In the genomic region with DNA sequence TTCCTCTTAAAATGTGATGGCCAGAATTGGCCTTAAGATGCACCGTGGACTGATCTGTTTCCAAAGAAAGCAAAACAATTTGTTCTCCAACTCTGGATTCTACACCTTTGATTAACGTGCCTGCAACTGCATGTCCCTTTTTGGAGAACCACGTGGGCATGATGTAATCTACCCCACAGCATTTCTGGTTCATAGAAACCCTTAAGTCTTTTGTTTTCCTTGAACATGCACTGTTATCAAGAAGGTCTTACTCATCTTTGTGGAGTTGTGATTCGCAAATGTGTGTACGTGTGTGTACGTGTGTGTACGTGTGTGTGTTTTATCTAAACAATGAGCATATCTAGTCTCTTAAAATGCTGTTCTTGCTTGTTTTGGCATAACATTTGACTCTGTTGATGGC, we compare ENCODE assay signal across 1 cellular context.
A peak's percentile ranks its signal among the peaks of the same experiment; 100 is the strongest.
TF ChIP-seq lines count a peak whose summit lies in the region.

No MANE protein-coding gene starts in this region.

TF ChIP-seq in K562, 482 proteins besides CTCF, POLR2A, EP300 and RAD21 (continued from another document and continues in another):
- TF ChIP-seq, protein P1, sequence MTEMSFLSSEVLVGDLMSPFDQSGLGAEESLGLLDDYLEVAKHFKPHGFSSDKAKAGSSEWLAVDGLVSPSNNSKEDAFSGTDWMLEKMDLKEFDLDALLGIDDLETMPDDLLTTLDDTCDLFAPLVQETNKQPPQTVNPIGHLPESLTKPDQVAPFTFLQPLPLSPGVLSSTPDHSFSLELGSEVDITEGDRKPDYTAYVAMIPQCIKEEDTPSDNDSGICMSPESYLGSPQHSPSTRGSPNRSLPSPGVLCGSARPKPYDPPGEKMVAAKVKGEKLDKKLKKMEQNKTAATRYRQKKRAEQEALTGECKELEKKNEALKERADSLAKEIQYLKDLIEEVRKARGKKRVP (CRISPR knock-in tag; IDR thresholded peaks at IDR 0.05), result 0 out of 2 replicates have a peak, but pooled peaks have one; percentile 27
- TF ChIP-seq PRPF4 (IDR thresholded peaks at IDR 0.05; ENCODE audit: insufficient read depth, low read depth, low read length, poor library complexity, severe bottlenecking) (no peak), MAFK (IDR thresholded peaks at IDR 0.05; ENCODE audit: low read length) (no peak), FUS (optimal IDR thresholded peaks at IDR 0.05; ENCODE audit: low read depth, low read length) (no peak), JUNB (CRISPR knock-in tag; conservative IDR thresholded peaks at IDR 0.05) (0 out of 2 replicates have a peak, but pooled peaks have one; percentile 13), ZNF3 (CRISPR knock-in tag; IDR thresholded peaks at IDR 0.05) (no peak), ZNF766 (CRISPR knock-in tag; conservative IDR thresholded peaks at IDR 0.05) (0 out of 2 replicates have a peak, but pooled peaks have one; percentile 47), HDAC6 (IDR thresholded peaks at IDR 0.05; ENCODE audit: low read depth, low read length) (no peak), KAT2B (IDR thresholded peaks at IDR 0.05; ENCODE audit: low read depth, low read length) (no peak), NCOR1 (IDR thresholded peaks at IDR 0.05) (no peak), PHB2 (IDR thresholded peaks at IDR 0.05; ENCODE audit: low read depth) (no peak), ARHGAP35 (IDR thresholded peaks at IDR 0.05; ENCODE audit: partially characterized antibody) (no peak), NFIX (CRISPR knock-in tag; IDR thresholded peaks at IDR 0.05; ENCODE audit: low read depth) (no peak), PCBP2 (IDR thresholded peaks at IDR 0.05; ENCODE audit: low read depth, low read length, poor library complexity, severe bottlenecking) (no peak), PCBP1 (IDR thresholded peaks at IDR 0.05; ENCODE audit: low read depth, low read length, poor library complexity, severe bottlenecking) (no peak), SIRT6 (IDR thresholded peaks at IDR 0.05; ENCODE audit: low read depth, low read length) (no peak), BACH1 (tag; IDR thresholded peaks at IDR 0.05) (no peak), RAD51 (IDR thresholded peaks at IDR 0.05; ENCODE audit: borderline replicate concordance, low read depth) (0 out of 2 replicates have a peak, but pooled peaks have one; percentile 21), ATF1 (CRISPR knock-in tag; IDR thresholded peaks at IDR 0.05) (no peak), ATF1 (tag; IDR thresholded peaks at IDR 0.05) (no peak), CEBPG (CRISPR knock-in tag; IDR thresholded peaks at IDR 0.05) (no peak), CEBPG (tag; conservative IDR thresholded peaks at IDR 0.05 in 1 of 2, IDR thresholded peaks at IDR 0.05 in 1 of 2) (peak in 1 of 2 experiments; percentile 71; a peak in 2 of 4 replicates), EZH2 (IDR thresholded peaks at IDR 0.05; ENCODE audit: borderline replicate concordance, low read depth, low read length) (no peak), ZNF384 (IDR thresholded peaks at IDR 0.05; ENCODE audit: low read depth, low read length) (no peak), SRF (CRISPR knock-in tag; IDR thresholded peaks at IDR 0.05) (no peak), ZNF263 (CRISPR knock-in tag; IDR thresholded peaks at IDR 0.05; ENCODE audit: borderline replicate concordance) (no peak), TEAD1 (CRISPR knock-in tag; IDR thresholded peaks at IDR 0.05) (no peak), SMARCE1 (IDR thresholded peaks at IDR 0.05) (no peak)
- TF ChIP-seq, protein P2, sequence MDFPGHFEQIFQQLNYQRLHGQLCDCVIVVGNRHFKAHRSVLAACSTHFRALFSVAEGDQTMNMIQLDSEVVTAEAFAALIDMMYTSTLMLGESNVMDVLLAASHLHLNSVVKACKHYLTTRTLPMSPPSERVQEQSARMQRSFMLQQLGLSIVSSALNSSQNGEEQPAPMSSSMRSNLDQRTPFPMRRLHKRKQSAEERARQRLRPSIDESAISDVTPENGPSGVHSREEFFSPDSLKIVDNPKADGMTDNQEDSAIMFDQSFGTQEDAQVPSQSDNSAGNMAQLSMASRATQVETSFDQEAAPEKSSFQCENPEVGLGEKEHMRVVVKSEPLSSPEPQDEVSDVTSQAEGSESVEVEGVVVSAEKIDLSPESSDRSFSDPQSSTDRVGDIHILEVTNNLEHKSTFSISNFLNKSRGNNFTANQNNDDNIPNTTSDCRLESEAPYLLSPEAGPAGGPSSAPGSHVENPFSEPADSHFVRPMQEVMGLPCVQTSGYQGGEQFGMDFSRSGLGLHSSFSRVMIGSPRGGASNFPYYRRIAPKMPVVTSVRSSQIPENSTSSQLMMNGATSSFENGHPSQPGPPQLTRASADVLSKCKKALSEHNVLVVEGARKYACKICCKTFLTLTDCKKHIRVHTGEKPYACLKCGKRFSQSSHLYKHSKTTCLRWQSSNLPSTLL (IDR thresholded peaks at IDR 0.05), result no peak
- TF ChIP-seq, protein P3, sequence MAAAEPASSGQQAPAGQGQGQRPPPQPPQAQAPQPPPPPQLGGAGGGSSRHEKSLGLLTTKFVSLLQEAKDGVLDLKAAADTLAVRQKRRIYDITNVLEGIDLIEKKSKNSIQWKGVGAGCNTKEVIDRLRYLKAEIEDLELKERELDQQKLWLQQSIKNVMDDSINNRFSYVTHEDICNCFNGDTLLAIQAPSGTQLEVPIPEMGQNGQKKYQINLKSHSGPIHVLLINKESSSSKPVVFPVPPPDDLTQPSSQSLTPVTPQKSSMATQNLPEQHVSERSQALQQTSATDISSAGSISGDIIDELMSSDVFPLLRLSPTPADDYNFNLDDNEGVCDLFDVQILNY (CRISPR knock-in tag; IDR thresholded peaks at IDR 0.05), result no peak
- TF ChIP-seq, protein P4, sequence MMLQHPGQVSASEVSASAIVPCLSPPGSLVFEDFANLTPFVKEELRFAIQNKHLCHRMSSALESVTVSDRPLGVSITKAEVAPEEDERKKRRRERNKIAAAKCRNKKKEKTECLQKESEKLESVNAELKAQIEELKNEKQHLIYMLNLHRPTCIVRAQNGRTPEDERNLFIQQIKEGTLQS (IDR thresholded peaks at IDR 0.05), result peak; percentile 42; the same call in 1 of the 2 replicates
- TF ChIP-seq, protein P4 (CRISPR knock-in tag; conservative IDR thresholded peaks at IDR 0.05), result no peak
- TF ChIP-seq, protein P5, sequence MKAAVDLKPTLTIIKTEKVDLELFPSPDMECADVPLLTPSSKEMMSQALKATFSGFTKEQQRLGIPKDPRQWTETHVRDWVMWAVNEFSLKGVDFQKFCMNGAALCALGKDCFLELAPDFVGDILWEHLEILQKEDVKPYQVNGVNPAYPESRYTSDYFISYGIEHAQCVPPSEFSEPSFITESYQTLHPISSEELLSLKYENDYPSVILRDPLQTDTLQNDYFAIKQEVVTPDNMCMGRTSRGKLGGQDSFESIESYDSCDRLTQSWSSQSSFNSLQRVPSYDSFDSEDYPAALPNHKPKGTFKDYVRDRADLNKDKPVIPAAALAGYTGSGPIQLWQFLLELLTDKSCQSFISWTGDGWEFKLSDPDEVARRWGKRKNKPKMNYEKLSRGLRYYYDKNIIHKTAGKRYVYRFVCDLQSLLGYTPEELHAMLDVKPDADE (conservative IDR thresholded peaks at IDR 0.05; ENCODE audit: control insufficient read depth, low read depth, low read length), result no peak
- TF ChIP-seq, protein P6, sequence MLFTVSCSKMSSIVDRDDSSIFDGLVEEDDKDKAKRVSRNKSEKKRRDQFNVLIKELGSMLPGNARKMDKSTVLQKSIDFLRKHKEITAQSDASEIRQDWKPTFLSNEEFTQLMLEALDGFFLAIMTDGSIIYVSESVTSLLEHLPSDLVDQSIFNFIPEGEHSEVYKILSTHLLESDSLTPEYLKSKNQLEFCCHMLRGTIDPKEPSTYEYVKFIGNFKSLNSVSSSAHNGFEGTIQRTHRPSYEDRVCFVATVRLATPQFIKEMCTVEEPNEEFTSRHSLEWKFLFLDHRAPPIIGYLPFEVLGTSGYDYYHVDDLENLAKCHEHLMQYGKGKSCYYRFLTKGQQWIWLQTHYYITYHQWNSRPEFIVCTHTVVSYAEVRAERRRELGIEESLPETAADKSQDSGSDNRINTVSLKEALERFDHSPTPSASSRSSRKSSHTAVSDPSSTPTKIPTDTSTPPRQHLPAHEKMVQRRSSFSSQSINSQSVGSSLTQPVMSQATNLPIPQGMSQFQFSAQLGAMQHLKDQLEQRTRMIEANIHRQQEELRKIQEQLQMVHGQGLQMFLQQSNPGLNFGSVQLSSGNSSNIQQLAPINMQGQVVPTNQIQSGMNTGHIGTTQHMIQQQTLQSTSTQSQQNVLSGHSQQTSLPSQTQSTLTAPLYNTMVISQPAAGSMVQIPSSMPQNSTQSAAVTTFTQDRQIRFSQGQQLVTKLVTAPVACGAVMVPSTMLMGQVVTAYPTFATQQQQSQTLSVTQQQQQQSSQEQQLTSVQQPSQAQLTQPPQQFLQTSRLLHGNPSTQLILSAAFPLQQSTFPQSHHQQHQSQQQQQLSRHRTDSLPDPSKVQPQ (CRISPR knock-in tag; IDR thresholded peaks at IDR 0.05; ENCODE audit: borderline replicate concordance), result no peak
- TF ChIP-seq, protein P7, sequence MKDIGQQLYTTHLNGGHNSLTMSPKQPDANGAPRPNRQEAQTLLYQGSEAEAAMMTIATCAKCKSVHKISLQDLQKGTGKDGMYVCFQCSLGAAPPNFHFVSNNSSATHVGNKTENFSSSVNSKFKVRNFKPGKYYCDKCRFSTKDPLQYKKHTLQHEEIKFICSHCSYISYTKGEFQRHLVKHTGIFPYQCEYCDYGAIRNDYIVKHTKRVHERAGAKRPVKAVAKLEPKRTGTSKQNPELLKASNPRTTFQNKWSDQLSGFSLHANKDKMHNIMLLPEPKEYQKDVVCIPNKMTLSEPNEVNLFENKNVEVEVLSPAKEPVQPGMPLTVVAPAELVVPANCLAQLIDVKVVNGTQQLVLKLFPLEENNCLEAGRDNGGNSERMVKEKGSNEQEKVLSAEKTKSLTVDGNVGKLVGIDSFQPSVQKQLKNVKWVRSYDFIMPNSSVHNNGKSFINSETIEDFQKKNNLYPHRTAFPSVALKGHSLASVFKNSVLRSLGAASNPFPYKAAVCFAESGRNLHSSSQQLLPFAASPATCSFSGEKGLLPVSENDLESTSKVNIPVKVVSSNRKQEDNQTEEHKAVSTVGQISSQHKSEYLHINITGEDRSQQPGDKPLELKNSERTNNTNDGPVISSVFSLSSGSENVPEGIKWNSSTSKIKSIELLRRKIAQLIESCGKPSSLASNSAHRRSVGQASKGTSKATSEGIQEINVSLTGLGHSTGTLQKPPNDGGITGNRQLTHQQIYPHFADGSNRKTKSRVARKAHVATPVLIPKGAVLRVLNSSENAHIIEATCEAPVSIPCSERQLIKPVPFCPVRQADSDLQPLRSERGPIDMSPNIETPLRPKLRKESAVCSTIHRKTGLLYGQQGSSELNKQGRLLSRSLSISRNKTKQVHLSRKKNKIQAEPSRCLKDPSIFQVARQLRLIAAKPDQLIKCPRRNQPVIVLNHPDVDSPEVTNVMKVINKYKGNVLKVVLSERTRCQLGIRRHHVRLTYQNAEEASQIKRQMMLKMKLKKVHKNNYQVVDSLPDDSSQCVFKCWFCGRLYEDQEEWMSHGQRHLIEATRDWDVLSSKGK (CRISPR knock-in tag; IDR thresholded peaks at IDR 0.05), result no peak
- TF ChIP-seq, protein P8, sequence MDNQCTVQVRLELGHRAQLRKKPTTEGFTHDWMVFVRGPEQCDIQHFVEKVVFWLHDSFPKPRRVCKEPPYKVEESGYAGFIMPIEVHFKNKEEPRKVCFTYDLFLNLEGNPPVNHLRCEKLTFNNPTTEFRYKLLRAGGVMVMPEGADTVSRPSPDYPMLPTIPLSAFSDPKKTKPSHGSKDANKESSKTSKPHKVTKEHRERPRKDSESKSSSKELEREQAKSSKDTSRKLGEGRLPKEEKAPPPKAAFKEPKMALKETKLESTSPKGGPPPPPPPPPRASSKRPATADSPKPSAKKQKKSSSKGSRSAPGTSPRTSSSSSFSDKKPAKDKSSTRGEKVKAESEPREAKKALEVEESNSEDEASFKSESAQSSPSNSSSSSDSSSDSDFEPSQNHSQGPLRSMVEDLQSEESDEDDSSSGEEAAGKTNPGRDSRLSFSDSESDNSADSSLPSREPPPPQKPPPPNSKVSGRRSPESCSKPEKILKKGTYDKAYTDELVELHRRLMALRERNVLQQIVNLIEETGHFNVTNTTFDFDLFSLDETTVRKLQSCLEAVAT (IDR thresholded peaks at IDR 0.05), result no peak
